ENCODE assay signal across 8 cellular contexts in the genomic region with DNA sequence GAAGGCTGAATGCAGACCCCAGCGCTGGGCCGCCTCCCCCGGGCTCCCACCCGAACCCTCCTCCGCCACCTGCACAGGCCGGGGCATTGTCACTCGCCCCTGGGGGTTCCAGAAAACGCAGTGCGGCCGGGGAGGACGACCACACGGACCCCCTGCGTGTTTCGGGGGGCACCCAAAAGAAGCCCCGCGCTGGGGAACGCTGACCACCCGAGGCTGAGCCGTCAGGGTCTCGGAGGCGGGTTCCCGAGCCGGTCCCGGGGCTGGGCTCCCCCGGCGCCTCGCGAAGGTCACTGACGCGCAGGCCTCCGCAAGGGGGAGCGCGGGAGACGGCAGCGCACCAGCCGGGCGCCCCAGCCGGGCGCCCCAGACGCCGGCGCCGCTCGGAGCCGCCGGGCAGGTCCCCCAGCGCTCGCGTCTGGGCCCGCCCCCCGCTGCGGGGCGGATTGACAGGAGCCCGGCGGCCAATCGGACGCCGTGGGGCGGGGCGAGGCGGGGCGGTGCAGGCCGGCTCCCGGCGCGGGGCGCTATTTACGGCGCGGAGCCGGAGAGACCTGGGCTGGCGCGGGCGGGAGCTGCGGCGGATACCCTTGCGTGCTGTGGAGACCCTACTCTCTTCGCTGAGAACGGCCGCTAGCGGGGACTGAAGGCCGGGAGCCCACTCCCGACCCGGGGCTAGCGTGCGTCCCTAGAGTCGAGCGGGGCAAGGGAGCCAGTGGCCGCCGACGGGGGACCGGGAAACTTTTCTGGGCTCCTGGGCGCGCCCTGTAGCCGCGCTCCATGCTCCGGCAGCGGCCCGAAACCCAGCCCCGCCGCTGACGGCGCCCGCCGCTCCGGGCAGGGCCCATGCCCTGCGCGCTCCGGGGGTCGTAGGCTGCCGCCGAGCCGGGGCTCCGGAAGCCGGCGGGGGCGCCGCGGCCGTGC. TPM values are rescaled to one million over a fixed set of nuclear protein-coding genes. Genes with fewer than 3 reads are reported as not detected.
DNase-seq lines count a peak whose midpoint lies in the region; ATAC-seq and TF ChIP-seq lines count a peak whose summit lies in the region.

A gene with protein sequence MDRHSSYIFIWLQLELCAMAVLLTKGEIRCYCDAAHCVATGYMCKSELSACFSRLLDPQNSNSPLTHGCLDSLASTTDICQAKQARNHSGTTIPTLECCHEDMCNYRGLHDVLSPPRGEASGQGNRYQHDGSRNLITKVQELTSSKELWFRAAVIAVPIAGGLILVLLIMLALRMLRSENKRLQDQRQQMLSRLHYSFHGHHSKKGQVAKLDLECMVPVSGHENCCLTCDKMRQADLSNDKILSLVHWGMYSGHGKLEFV (plus strand): TSS at position 554 of the 921 bp plus-strand sequence. CDS start 377 bp downstream, outside the sequence.

- ATAC-seq in thoracic aorta (ENCODE audit: insufficient number of reproducible peaks, low FRiP score, low read depth), result peak; percentile 59

- H3K36me3 ChIP-seq in SK-N-SH (replicated peaks in 1 of 2; ENCODE audit: control insufficient read depth in 1 of 2, insufficient read depth in 2 of 2, low read length in 1 of 2) (no peaks in the 10 kb centered on the region), thoracic aorta (no peaks in the 10 kb centered on the region)

- H3K9ac ChIP-seq in H9 (ENCODE audit: extremely low read depth, insufficient read length, low read length), result peak within 1 kb of the TSS; percentile 83
- H3K9ac ChIP-seq in SK-N-SH, result peak within 1 kb of the TSS; percentile 72

- H3K4me1 Mint-ChIP-seq in H9, result peaks cover 44 to 52% of the 10 kb centered on the region in 2 experiments
- peaks cover 27% of the 10 kb centered on the region for H3K4me1 Mint-ChIP-seq in activated naive CD4-positive, alpha-beta T cell treated with anti-CD3 and anti-CD28 coated beads, Interleukin-2, amount 50 U/mL, for 24 hours
- peaks cover 41% of the 10 kb centered on the region for H3K4me1 Mint-ChIP-seq in osteocyte (ENCODE audit: unreplicated experiment)

- H3K23me2 ChIP-seq in H9 (ENCODE audit: insufficient read length, low read depth, low read length, poor library complexity, severe bottlenecking), result peaks cover 21% of the 10 kb centered on the region

- no peak within 1 kb of the TSS for H4K91ac ChIP-seq in H9 (ENCODE audit: insufficient read length, low read depth, low read length)

- H3K9me3 ChIP-seq in H9 (ENCODE audit: control insufficient read depth, low read depth, low read length) (no peaks in the 10 kb centered on the region), SK-N-SH (no peaks in the 10 kb centered on the region), thoracic aorta (no peaks in the 10 kb centered on the region)

- H3T11ph ChIP-seq in H9 (ENCODE audit: low read length), result no peak within 1 kb of the TSS

- H3K4me2 ChIP-seq in H9 (ENCODE audit: insufficient read depth, insufficient read length, low read length), result peak within 1 kb of the TSS; percentile 94
- H3K4me2 ChIP-seq in SK-N-SH, result peak within 1 kb of the TSS; percentile 97

- H3K4ac ChIP-seq in H9 (ENCODE audit: low read depth, low read length), result no peak within 1 kb of the TSS

- peak; percentile 62 for TF ChIP-seq CTCF in H9 (conservative IDR thresholded peaks at IDR 0.05)
- TF ChIP-seq CTCF in SK-N-SH (IDR thresholded peaks at IDR 0.05), result peak; percentile 59
- TF ChIP-seq CTCF in osteocyte (IDR thresholded peaks at IDR 0.05), result peak; percentile 66
- peak; percentile 59 for TF ChIP-seq CTCF in thoracic aorta (IDR thresholded peaks at IDR 0.05)

- H2AFZ ChIP-seq in H9 (ENCODE audit: low read length), result no peak within 1 kb of the TSS
- peak within 1 kb of the TSS; percentile 87 for H2AFZ ChIP-seq in SK-N-SH (ENCODE audit: low read depth)

- H3K9me3 Mint-ChIP-seq in H9 (peaks cover 0 to 4% of the 10 kb centered on the region in 2 experiments; a peak in 2 of 5 replicates), osteocyte (ENCODE audit: unreplicated experiment) (no peaks in the 10 kb centered on the region)
- H3K9me3 Mint-ChIP-seq in activated naive CD4-positive, alpha-beta T cell treated with anti-CD3 and anti-CD28 coated beads, Interleukin-2, amount 50 U/mL, for 24 hours, result no peaks in the 10 kb centered on the region

- no peak within 1 kb of the TSS for H2BK20ac ChIP-seq in H9 (ENCODE audit: low read depth, low read length, poor library complexity, severe bottlenecking)

- H2BK120ac ChIP-seq in H9 (ENCODE audit: low read depth, low read length, poor library complexity, severe bottlenecking), result no peak within 1 kb of the TSS

- no peaks in the 10 kb centered on the region for H3F3A ChIP-seq in SK-N-SH (replicated peaks; ENCODE audit: insufficient read depth)

- no peak within 1 kb of the TSS for H2BK15ac ChIP-seq in H9 (ENCODE audit: low read depth, low read length)

- peak within 1 kb of the TSS; percentile 88 to 92 for H3K4me3 Mint-ChIP-seq in H9
- peak within 1 kb of the TSS; percentile 78 for H3K4me3 Mint-ChIP-seq in activated naive CD4-positive, alpha-beta T cell treated with anti-CD3 and anti-CD28 coated beads, Interleukin-2, amount 50 U/mL, for 24 hours
- peak within 1 kb of the TSS; percentile 80 for H3K4me3 Mint-ChIP-seq in osteocyte (ENCODE audit: unreplicated experiment)

- no peaks in the 10 kb centered on the region for H3K27me3 ChIP-seq in H9 (ENCODE audit: insufficient read depth, low read length)
- H3K27me3 ChIP-seq in SK-N-SH (ENCODE audit: insufficient read depth), result peaks cover 18% of the 10 kb centered on the region; the same call in 1 of the 2 replicates
- no peaks in the 10 kb centered on the region for H3K27me3 ChIP-seq in thoracic aorta (replicated peaks; ENCODE audit: insufficient read depth)

- peaks cover 42% of the 10 kb centered on the region for H3K79me2 ChIP-seq in H9 (ENCODE audit: insufficient read depth, low read length)
- peaks cover 36% of the 10 kb centered on the region for H3K79me2 ChIP-seq in SK-N-SH (ENCODE audit: insufficient read depth)

- intact Hi-C loops in head of caudate nucleus (cut with DNase I), result loop anchor here (5.0 to 10.0 kb wide), 4 partner anchors 118 to 625 kb away; no protein-coding TSS in a partner anchor

- H3K79me1 ChIP-seq in H9 (ENCODE audit: insufficient read depth, low read depth, low read length, poor library complexity, severe bottlenecking), result peaks cover 3% of the 10 kb centered on the region

- no CpG with 5 or more reads among the region's 120 CpGs for WGBS in H9 (ENCODE audit: extremely low coverage, insufficient read length, low lambda C conversion rate)
- 0% methylated on average over 2 of the region's 120 CpGs for whole genome bisulfite sequencing in SK-N-SH (ENCODE audit: low lambda C conversion rate)

- H3K18ac ChIP-seq in H9 (ENCODE audit: insufficient read length, low read depth, low read length), result peak within 1 kb of the TSS; percentile 72

- H3K4me3 ChIP-seq in SK-N-SH (ENCODE audit: low read depth in 2 of 2, low read length in 1 of 2) (peak within 1 kb of the TSS; percentile 82 to 87), thoracic aorta (peak within 1 kb of the TSS; percentile 84)

- no peaks in the 10 kb centered on the region for H4K20me1 ChIP-seq in H9 (ENCODE audit: control insufficient read depth, insufficient read depth, insufficient read length)
- no peaks in the 10 kb centered on the region for H4K20me1 ChIP-seq in SK-N-SH (ENCODE audit: insufficient read depth)

- peak; percentile 69 for TF ChIP-seq RAD21 in SK-N-SH (IDR thresholded peaks at IDR 0.05; ENCODE audit: low read length)

- H2AK5ac ChIP-seq in H9 (ENCODE audit: insufficient read length, low read length), result no peak within 1 kb of the TSS

- H4K8ac ChIP-seq in H9 (replicated peaks; ENCODE audit: insufficient read length, low read depth, low read length), result no peak within 1 kb of the TSS

- TF ChIP-seq EP300 in SK-N-SH (IDR thresholded peaks at IDR 0.05; ENCODE audit: borderline replicate concordance in 1 of 2, low read depth in 1 of 2, low read length in 1 of 2), result 0 out of 4 replicates have a peak, but pooled peaks of 1 of the 2 experiments have one; percentile 15

- H3K27ac Mint-ChIP-seq in H9 (peak within 1 kb of the TSS; percentile 77 to 97 (median 92)), osteocyte (ENCODE audit: unreplicated experiment) (peak within 1 kb of the TSS; percentile 3)
- H3K27ac Mint-ChIP-seq in activated naive CD4-positive, alpha-beta T cell treated with anti-CD3 and anti-CD28 coated beads, Interleukin-2, amount 50 U/mL, for 24 hours, result no peak within 1 kb of the TSS

- no peak within 1 kb of the TSS for H2BK5ac ChIP-seq in H9 (ENCODE audit: insufficient read length, low read length)

- POLR2A ChIA-PET in SK-N-SH (lab: Yijun Ruan, JAX), result no interaction called here

- peaks cover 12 to 17% (median 17%) of the 10 kb centered on the region in 3 experiments for H3K36me3 Mint-ChIP-seq in H9 (ENCODE audit: insufficient read depth in 1 of 3, low read depth in 3 of 3)
- H3K36me3 Mint-ChIP-seq in activated naive CD4-positive, alpha-beta T cell treated with anti-CD3 and anti-CD28 coated beads, Interleukin-2, amount 50 U/mL, for 24 hours, result no peaks in the 10 kb centered on the region
- H3K36me3 Mint-ChIP-seq in osteocyte (ENCODE audit: unreplicated experiment), result peaks cover 6% of the 10 kb centered on the region

- H2BK12ac ChIP-seq in H9 (ENCODE audit: insufficient read length, low read depth, low read length), result no peak within 1 kb of the TSS

- no peak within 1 kb of the TSS for H4K5ac ChIP-seq in H9 (ENCODE audit: insufficient read length, low read depth, low read length)

- H3K56ac ChIP-seq in H9 (ENCODE audit: insufficient read length, low read depth, low read length), result no peak within 1 kb of the TSS

- peaks cover 5% of the 10 kb centered on the region; the same call in 1 of the 2 replicates for H3K4me1 ChIP-seq in H9 (ENCODE audit: insufficient read depth, low read length)
- peaks cover 11 to 21% of the 10 kb centered on the region in 2 experiments; a peak in 3 of 4 replicates for H3K4me1 ChIP-seq in SK-N-SH (ENCODE audit: control insufficient read depth in 1 of 2, insufficient read depth in 2 of 2, low read depth in 1 of 2, low read length in 1 of 2)
- H3K4me1 ChIP-seq in thoracic aorta (ENCODE audit: control insufficient read depth in 1 of 2, low read depth in 2 of 2), result peaks cover 0 to 19% of the 10 kb centered on the region in 2 donors

- H3K27ac ChIP-seq in H9 (ENCODE audit: insufficient read length, low read depth, low read length), result no peak within 1 kb of the TSS
- peak within 1 kb of the TSS in 1 of 2 experiments; percentile 92; a peak in 2 of 4 replicates for H3K27ac ChIP-seq in SK-N-SH (ENCODE audit: low read depth in 2 of 2, low read length in 1 of 2)
- H3K27ac ChIP-seq in thoracic aorta, result peak within 1 kb of the TSS; percentile 62 to 71

- peak within 1 kb of the TSS; percentile 92 for H3K14ac ChIP-seq in H9 (ENCODE audit: insufficient read depth, low read length)

- CTCF ChIA-PET in SK-N-SH (lab: Yijun Ruan, JAX), result interaction anchor here (0.6 to 5.9 kb wide), 30 partner anchors 9 to 836 kb away, joined by 3 to 40 read pairs (median 4); no protein-coding TSS in a partner anchor

- peak; percentile 80 for DNase-seq in GM04504 (ENCODE audit: low read depth)
- peak; percentile 89 for DNase-seq in H9
- peak; percentile 80 for DNase-seq in M059J (ENCODE audit: low read depth)
- peak; percentile 95 for DNase-seq in SK-N-SH
- peak; percentile 82 to 98 (median 94) for DNase-seq in head of caudate nucleus
- DNase-seq in osteocyte (ENCODE audit: extremely low spot score, unreplicated experiment), result peak; percentile 97
- DNase-seq in thoracic aorta (ENCODE audit: low spot score), result peak; percentile 45

- H3K9me2 ChIP-seq in SK-N-SH, result no peaks in the 10 kb centered on the region

- H3K23ac ChIP-seq in H9 (ENCODE audit: insufficient read length, low read depth, low read length), result no peak within 1 kb of the TSS

- peaks cover 5% of the 10 kb centered on the region for H3K27me3 Mint-ChIP-seq in H9 (ENCODE audit: low read depth)
- H3K27me3 Mint-ChIP-seq in activated naive CD4-positive, alpha-beta T cell treated with anti-CD3 and anti-CD28 coated beads, Interleukin-2, amount 50 U/mL, for 24 hours, result peaks cover 50% of the 10 kb centered on the region
- peaks cover 20% of the 10 kb centered on the region for H3K27me3 Mint-ChIP-seq in osteocyte (ENCODE audit: unreplicated experiment)

RNA-seq across cellular contexts. Expression of the gene that starts here (rescaled TPM):
- 16.8 and 17.0 TPM in 2 replicates for total RNA-seq in H9 (2021)
- 23.1 and 23.7 TPM in 2 replicates for total RNA-seq in M059J (2014; rRNA removed; shearing (Covaris generic))
- polyA plus RNA-seq in SK-N-SH (2012; rRNA removed), result 2.8 and 2.9 TPM in 2 replicates
- 3.0 and 4.1 TPM in 2 replicates for polyA plus RNA-seq in SK-N-SH (2012; cell fraction: cytosol; rRNA removed)
- polyA plus RNA-seq in SK-N-SH (2012; cell fraction: nucleus; rRNA removed), result 3.3 and 3.8 TPM in 2 replicates
- 6.1 and 6.8 TPM in 2 replicates for total RNA-seq in osteocyte
- total RNA-seq in thoracic aorta, result 10 to 100 TPM; 14.9 to 24.8 TPM

Comparison
In these comparisons a context has a peak if more than half of its experiments do, and no peak if none do; other contexts are left out.
1. DNase-seq: peak in every context shown above with its lines; median percentile 97 in osteocyte; 95 in SK-N-SH; 94 in head of caudate nucleus; 89 in H9; 80 in GM04504; 80 in M059J; 45 in thoracic aorta.